In genomic region chr11:79623375-79623774, GRCh38 we compare ENCODE assay signal across 25 cellular contexts.
"Had no signal": no experiment of that assay in that cellular context is flagged by ENCODE, and none has a peak within 500 bp of the region (broad histone marks: within the 10 kb centered on the region; RNA-seq: fewer than 3 reads in every experiment).

No MANE protein-coding gene starts in this region.

- DNase-seq: stimulated activated CD4-positive, alpha-beta T cell treated with anti-CD3 and anti-CD28 coated beads, Interleukin-2, amount 100 ng/mL, for 48 hours; stimulated activated CD4-positive, alpha-beta T cell treated with anti-CD3 and anti-CD28 coated beads, Interleukin-4, amount 100 ng/mL, for 1 hour; stimulated activated CD4-positive, alpha-beta T cell treated with anti-CD3 and anti-CD28 coated beads, Interleukin-4, amount 100 ng/mL, for 24 hours; stimulated activated CD4-positive, alpha-beta T cell treated with anti-CD3 and anti-CD28 coated beads, Interleukin-4, amount 100 ng/mL, for 4 hours; stimulated activated CD8-positive, alpha-beta memory T cell treated with anti-CD3 and anti-CD28 coated beads, Interleukin-4, amount 100 ng/mL, for 48 hours; stimulated activated naive B cell treated with anti-CD40 and anti-IgM and Interleukin-4, amounts not matched to agents 10 μg/mL and 1 μg/mL and 100 μg/mL, for 72 hours; stimulated activated naive CD4-positive, alpha-beta T cell; stimulated activated naive CD4-positive, alpha-beta T cell treated with Interleukin-2 at 50 U/mL for 16 hours; stimulated activated naive CD8-positive, alpha-beta T cell treated with anti-CD3 and anti-CD28 coated beads, Interleukin-15, amount 100 ng/mL, for 72 hours; stimulated activated naive CD8-positive, alpha-beta T cell treated with anti-CD3 and anti-CD28 coated beads, Interleukin-15, Interleukin-2, amounts not matched to agents 100 U/mL and 50 U/mL, for 24 hours; stomach; substantia nigra; testis; thyroid gland; tibial artery; transverse colon; upper lobe of left lung; upper lobe of right lung; uterus had no signal

- ATAC-seq: stimulated activated effector memory CD8-positive, alpha-beta T cell treated with anti-CD3 and anti-CD28 coated beads, Interleukin-12 subunit alpha, Interleukin-12 subunit beta, amount 100 ng/mL, for 72 hours; stimulated activated memory B cell treated with anti-CD40 and anti-IgM and Interleukin-4, amounts not matched to agents 10 μg/mL and 1 μg/mL and 100 μg/mL, for 72 hours; stimulated activated naive B cell treated with anti-CD40 and anti-IgM and Interleukin-4, amounts not matched to agents 10 μg/mL and 1 μg/mL and 100 μg/mL, for 72 hours; stimulated activated naive CD8-positive, alpha-beta T cell treated with anti-CD3 and anti-CD28 coated beads, Interleukin-15, amount 100 ng/mL, for 72 hours; stimulated activated naive CD8-positive, alpha-beta T cell treated with anti-CD3 and anti-CD28 coated beads, Interleukin-15, Interleukin-2, amounts not matched to agents 100 U/mL and 50 U/mL, for 24 hours; upper lobe of right lung had no signal

- H3K4me3 ChIP-seq: stomach, suprapubic skin, testis, thoracic aorta, thyroid gland, tibial artery, tibial nerve, transverse colon, upper lobe of left lung, upper lobe of right lung, uterus, vagina had no signal
